ENCODE assay signal across 22 cellular contexts in the genomic region with DNA sequence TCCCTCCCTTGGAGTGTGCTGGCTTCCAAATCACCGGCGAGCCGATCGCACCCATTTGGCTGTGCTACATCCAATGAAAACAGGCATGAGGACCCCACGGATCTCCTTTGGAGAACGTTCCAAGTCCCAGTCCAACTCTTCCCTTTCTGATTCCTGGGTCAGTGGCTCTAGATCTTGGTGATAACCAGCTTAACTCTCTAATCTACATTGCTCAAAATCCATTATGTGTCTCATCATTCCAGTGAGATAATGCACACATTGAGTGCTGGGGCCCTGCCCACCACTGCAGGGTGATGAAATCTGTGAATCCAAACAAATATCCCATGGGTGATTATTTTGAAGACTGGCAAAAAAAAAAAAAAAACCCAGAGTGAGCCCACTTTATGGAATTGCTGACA.
"Had no signal": no experiment of that assay in that cellular context is flagged by ENCODE, and none has a peak within 500 bp of the region (broad histone marks: within the 10 kb centered on the region; RNA-seq: fewer than 3 reads in every experiment).

No MANE protein-coding gene starts in this region.

- H3K4me1 ChIP-seq: colonic mucosa, gastroesophageal sphincter, lower lobe of right lung, prostate gland, right atrium auricular region had no signal

- H3K4me1 Mint-ChIP-seq: activated B cell treated with CpG ODN at 0.5 μM for 24 hours, T-cell had no signal

- H3K36me3 ChIP-seq: colonic mucosa, gastroesophageal sphincter, heart left ventricle, lower lobe of right lung, prostate gland, right atrium auricular region, stomach had no signal

- H3K27ac Mint-ChIP-seq: activated B cell treated with CpG ODN at 0.5 μM for 24 hours; activated CD4-positive, alpha-beta memory T cell treated with anti-CD3 and anti-CD28 coated beads for 36 hours; activated naive CD8-positive, alpha-beta T cell; activated T-helper 1 cell treated with anti-CD3 and anti-CD28 coated beads, Interleukin-12 subunit alpha, Interleukin-12 subunit beta, Interleukin-2, Interleukin-4 antibody, amounts not matched to agents 30 ng/mL and 10 ng/mL and 1 ng/mL, durations not matched to agents 14 hours and 24 hours and 36 hours; T-cell had no signal

- H3K4me3 ChIP-seq: colonic mucosa, gastroesophageal sphincter, heart left ventricle, lower lobe of right lung, prostate gland, right atrium auricular region, stomach, testis had no signal

- H3K27ac ChIP-seq: colonic mucosa, gastroesophageal sphincter, lower lobe of right lung, prostate gland, right atrium auricular region, stomach, testis had no signal

- DNase-seq: activated B cell treated with CpG ODN at 0.5 μM for 24 hours; activated CD4-positive, alpha-beta memory T cell treated with anti-CD3 and anti-CD28 coated beads for 36 hours; activated CD4-positive, alpha-beta T cell treated with anti-CD3 and anti-CD28 coated beads for 4 hours; activated T-cell treated with anti-CD3 and anti-CD28 coated beads for 4 hours; amniotic stem cell; caudate nucleus; colonic mucosa; lower lobe of right lung; midbrain; small intestine; stimulated activated CD4-positive, alpha-beta T cell treated with anti-CD3 and anti-CD28 coated beads, Interleukin-4, amount 100 ng/mL, for 1 hour; stomach; T-cell; T-helper 9 cell; testis had no signal

- ATAC-seq: gastroesophageal sphincter, SK-N-SH treated with all-trans-retinoic acid at 6 μM for 48 hours, T-cell had no signal

- H3K9me3 Mint-ChIP-seq: activated B cell treated with CpG ODN at 0.5 μM for 24 hours; activated CD4-positive, alpha-beta memory T cell treated with anti-CD3 and anti-CD28 coated beads for 36 hours; activated T-helper 1 cell treated with anti-CD3 and anti-CD28 coated beads, Interleukin-12 subunit alpha, Interleukin-12 subunit beta, Interleukin-2, Interleukin-4 antibody, amounts not matched to agents 30 ng/mL and 10 ng/mL and 1 ng/mL, durations not matched to agents 14 hours and 24 hours and 36 hours had no signal

- H3K36me3 Mint-ChIP-seq: activated CD4-positive, alpha-beta memory T cell treated with anti-CD3 and anti-CD28 coated beads for 36 hours; activated naive CD8-positive, alpha-beta T cell; T-cell had no signal

- H3K4me3 Mint-ChIP-seq: activated B cell treated with CpG ODN at 0.5 μM for 24 hours; activated CD4-positive, alpha-beta memory T cell treated with anti-CD3 and anti-CD28 coated beads for 36 hours; activated naive CD8-positive, alpha-beta T cell; activated T-helper 1 cell treated with anti-CD3 and anti-CD28 coated beads, Interleukin-12 subunit alpha, Interleukin-12 subunit beta, Interleukin-2, Interleukin-4 antibody, amounts not matched to agents 30 ng/mL and 10 ng/mL and 1 ng/mL, durations not matched to agents 14 hours and 24 hours and 36 hours; T-cell had no signal

- H3K9me3 ChIP-seq: colonic mucosa, heart left ventricle, lower lobe of right lung, prostate gland, stomach, testis had no signal

- H3K27me3 Mint-ChIP-seq: activated B cell treated with CpG ODN at 0.5 μM for 24 hours; activated CD4-positive, alpha-beta memory T cell treated with anti-CD3 and anti-CD28 coated beads for 36 hours; activated naive CD8-positive, alpha-beta T cell; T-cell had no signal

- H3K27me3 ChIP-seq: colonic mucosa, heart left ventricle, right atrium auricular region, stomach, testis had no signal
